1 cellular context compared by ENCODE assay signal in genomic region chr6:5435449-5435848, GRCh38.
TF ChIP-seq lines count a peak whose summit lies in the region.

No MANE protein-coding gene starts in this region.

TF ChIP-seq in GM23338, 12 proteins besides CTCF, POLR2A, EP300 and RAD21 (continued from another document):
- TF ChIP-seq REST (IDR thresholded peaks at IDR 0.05; ENCODE audit: unreplicated experiment) (no peak), JUNB (IDR thresholded peaks at IDR 0.05; ENCODE audit: unreplicated experiment) (no peak), NANOG (IDR thresholded peaks at IDR 0.05; ENCODE audit: borderline replicate concordance) (no peak), ETS1 (IDR thresholded peaks at IDR 0.05) (no peak), EZH2 (IDR thresholded peaks at IDR 0.05; ENCODE audit: low read depth, unreplicated experiment) (no peak)
TF ChIP-seq in GM23338: peak in this region for 0.
